Comparison of ENCODE assay signal across 8 cellular contexts in the genomic region with DNA sequence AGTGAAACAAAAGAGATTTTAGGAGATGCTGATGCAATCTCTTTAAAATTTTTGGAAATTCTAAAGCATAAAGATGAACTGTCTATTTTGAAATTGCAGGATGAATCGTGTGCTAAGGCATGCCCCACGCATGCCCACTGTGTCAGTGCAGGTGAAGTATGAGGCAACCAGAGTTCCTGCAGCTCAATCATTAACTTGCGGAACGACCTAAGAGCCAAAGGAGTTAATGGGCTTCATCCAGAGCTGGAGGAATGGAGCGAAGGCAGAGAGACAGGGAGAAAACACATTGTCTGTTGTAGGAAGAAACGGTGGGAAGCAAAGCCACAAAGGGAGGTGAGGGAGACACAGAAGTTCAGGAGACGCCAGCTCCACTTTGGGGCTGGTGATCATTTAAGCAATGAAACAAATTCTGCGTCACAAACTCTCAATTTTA.
DNase-seq lines count a peak whose midpoint lies in the region; ATAC-seq, FAIRE-seq and TF ChIP-seq lines count a peak whose summit lies in the region.
"Had no signal": no experiment of that assay in that cellular context is flagged by ENCODE, and none has a peak within 500 bp of the region (broad histone marks: within the 10 kb centered on the region; RNA-seq: fewer than 3 reads in every experiment).

No MANE protein-coding gene starts in this region.

- H3K27me3 Mint-ChIP-seq in type B pancreatic cell (peaks cover 3% of the 10 kb centered on the region), T-helper 17 cell (no peaks in the 10 kb centered on the region)

- H3K27ac ChIP-seq in right lobe of liver: peak overlapping the region; percentile 30 to 75 (median 48)

- peak; percentile 97 to 98 (median 98) for ATAC-seq in right lobe of liver
- no peak for ATAC-seq in T-helper 17 cell

- H3K27me3 ChIP-seq in bronchial epithelial cell (ENCODE audit: control insufficient read depth, insufficient read depth, low read length) (no peaks in the 10 kb centered on the region), right lobe of liver (no peaks in the 10 kb centered on the region)

- H3K4me3 ChIP-seq in bronchial epithelial cell (ENCODE audit: low read depth, low read length) (no peak overlapping the region), right lobe of liver (peak overlapping the region in 2 of 3 donors; percentile 32 to 36)

- H3K4me3 Mint-ChIP-seq in type B pancreatic cell (peak overlapping the region; percentile 83), T-helper 17 cell (no peak overlapping the region)

- FAIRE-seq in bronchial epithelial cell (lab: Jason Lieb, UNC): no peak

- WGBS in right lobe of liver (ENCODE audit: insufficient coverage, low coverage, low lambda C conversion rate, missing lambda C conversion rate): 17% methylated on average over 8 of the region's 8 CpGs

- H3K36me3 Mint-ChIP-seq in type B pancreatic cell (no peaks in the 10 kb centered on the region), T-helper 17 cell (ENCODE audit: low read depth) (no peaks in the 10 kb centered on the region)

- DNase-seq in HuH-7.5 (ENCODE audit: low spot score): peak; percentile 24
- peak; percentile 73 for DNase-seq in bronchial epithelial cell (ENCODE audit: low read depth)
- DNase-seq in right lobe of liver: peak; percentile 58 to 85 (median 78)
- no peak for DNase-seq in type B pancreatic cell (ENCODE audit: extremely low spot score, unreplicated experiment)
- DNase-seq in activated CD4-positive, alpha-beta T cell treated with anti-CD3 and anti-CD28 coated beads, Interleukin-2, amount 50 U/mL, for 4 hours: no peak
- DNase-seq in activated naive CD4-positive, alpha-beta T cell (lab: John Stamatoyannopoulos, UW): no peak
- DNase-seq in T-helper 17 cell: no peak
- DNase-seq: DMS79 treated with DMSO at 0.1 percent for 48 hours had no signal

- H3K4me1 Mint-ChIP-seq in type B pancreatic cell (ENCODE audit: unreplicated experiment): peaks cover 15% of the 10 kb centered on the region
- H3K4me1 Mint-ChIP-seq in T-helper 17 cell: no peaks in the 10 kb centered on the region

- TF ChIP-seq POLR2A in right lobe of liver (IDR thresholded peaks at IDR 0.05): no peak

- no peaks in the 10 kb centered on the region for H3K9me3 ChIP-seq in right lobe of liver
- no peaks in the 10 kb centered on the region for H3K9me3 ChIP-seq in T-helper 17 cell (ENCODE audit: control insufficient read depth, low read length, poor library complexity, severe bottlenecking)

- no peak for TF ChIP-seq CTCF in bronchial epithelial cell (IDR thresholded peaks at IDR 0.05; ENCODE audit: insufficient read depth, low read length, severe bottlenecking)
- no peak for TF ChIP-seq CTCF in right lobe of liver (IDR thresholded peaks at IDR 0.05)
- no peak for TF ChIP-seq CTCF in type B pancreatic cell (conservative IDR thresholded peaks at IDR 0.05)

- intact Hi-C loops in right lobe of liver (cut with DNase I): no loop called here

- H3K27ac Mint-ChIP-seq in type B pancreatic cell: peak overlapping the region; percentile 57
- no peak overlapping the region for H3K27ac Mint-ChIP-seq in T-helper 17 cell

- H3K36me3 ChIP-seq in bronchial epithelial cell (ENCODE audit: control insufficient read depth, insufficient read depth, low read length) (no peaks in the 10 kb centered on the region), right lobe of liver (no peaks in the 10 kb centered on the region)

- no peaks in the 10 kb centered on the region for H3K9me3 Mint-ChIP-seq in type B pancreatic cell

- peaks cover 0 to 12% (median 4%) of the 10 kb centered on the region in 4 donors for H3K4me1 ChIP-seq in right lobe of liver

Comparison
In these comparisons a context has a peak if more than half of its experiments do, and no peak if none do; other contexts are left out.
1. DNase-seq: peak in HuH-7.5 (single experiment), bronchial epithelial cell (single experiment) and right lobe of liver (3 of 3); none in type B pancreatic cell (single experiment), activated CD4-positive, alpha-beta T cell treated with anti-CD3 and anti-CD28 coated beads, Interleukin-2, amount 50 U/mL, for 4 hours (0 of 2), activated naive CD4-positive, alpha-beta T cell (0 of 4) and T-helper 17 cell (0 of 3).